9 cellular contexts compared by ENCODE assay signal in genomic region chr3:177263615-177264365, GRCh38.
DNase-seq lines count a peak whose midpoint lies in the region; ATAC-seq and TF ChIP-seq lines count a peak whose summit lies in the region.
"Had no signal": no experiment of that assay in that cellular context is flagged by ENCODE, and none has a peak within 500 bp of the region (broad histone marks: within the 10 kb centered on the region; RNA-seq: fewer than 3 reads in every experiment).

No MANE protein-coding gene starts in this region.

- intact Hi-C loops in Right ventricle myocardium inferior (cut with DNase I) (no loop called here), thyroid gland (cut with DNase I) (no loop called here)
- intact Hi-C loops in activated CD4-positive, alpha-beta memory T cell treated with anti-CD3 and anti-CD28 coated beads for 36 hours (cut with micrococcal nuclease) = no loop called here

- H3K9ac ChIP-seq in KMS-11 = no peak overlapping the region

- H2AFZ ChIP-seq in KMS-11 (ENCODE audit: low read depth) = 0 out of 2 replicates have a peak overlapping the region, but pooled peaks have one; percentile 0

- ATAC-seq in Right ventricle myocardium inferior = no peak
- ATAC-seq in GM21515 (IDR thresholded peaks at IDR 0.05; ENCODE audit: unreplicated experiment) = no peak

- no peaks in the 10 kb centered on the region for H3K4me1 Mint-ChIP-seq in activated CD4-positive, alpha-beta memory T cell treated with anti-CD3 and anti-CD28 coated beads for 36 hours (ENCODE audit: low read depth)

- no peaks in the 10 kb centered on the region for H3K9me3 Mint-ChIP-seq in activated CD4-positive, alpha-beta memory T cell treated with anti-CD3 and anti-CD28 coated beads for 36 hours

- no peak overlapping the region for H3K27ac Mint-ChIP-seq in activated CD4-positive, alpha-beta memory T cell treated with anti-CD3 and anti-CD28 coated beads for 36 hours

- no peaks in the 10 kb centered on the region for H3K36me3 Mint-ChIP-seq in activated CD4-positive, alpha-beta memory T cell treated with anti-CD3 and anti-CD28 coated beads for 36 hours

- peak overlapping the region; percentile 29; the same call in 1 of the 2 replicates for H3K4me2 ChIP-seq in KMS-11

- no peaks in the 10 kb centered on the region for H3K27me3 Mint-ChIP-seq in activated CD4-positive, alpha-beta memory T cell treated with anti-CD3 and anti-CD28 coated beads for 36 hours

- H3K4me3 ChIP-seq in cardiac muscle cell = no peak overlapping the region
- no peak overlapping the region for H3K4me3 ChIP-seq in KMS-11 (IDR thresholded peaks at IDR 0.05; ENCODE audit: insufficient read depth, low read depth, low read length)
- no peak overlapping the region for H3K4me3 ChIP-seq in thyroid gland (replicated peaks in 1 of 3)
- H3K4me3 ChIP-seq: colonic mucosa had no signal

- no peak overlapping the region for H3K4me3 Mint-ChIP-seq in activated CD4-positive, alpha-beta memory T cell treated with anti-CD3 and anti-CD28 coated beads for 36 hours

- H3K4me1 ChIP-seq in cardiac muscle cell (ENCODE audit: low read depth) (no peaks in the 10 kb centered on the region), KMS-11 (ENCODE audit: low read depth, poor library complexity, severe bottlenecking) (peaks cover 9% of the 10 kb centered on the region), thyroid gland (peaks cover 0 to 14% of the 10 kb centered on the region in 2 donors)
- H3K4me1 ChIP-seq: colonic mucosa had no signal

- DNase-seq in cardiac muscle cell (ENCODE audit: low read depth in 1 of 2, low spot score in 1 of 2) (peak in 1 of 2 donors; percentile 33), Right ventricle myocardium inferior (ENCODE audit: missing footprints) (no peak), dedifferentiated amniotic fluid mesenchymal stem cell (ENCODE audit: extremely low spot score) (peak; percentile 22), thyroid gland (no peak), H4 (ENCODE audit: low spot score) (no peak)
- no peak for DNase-seq in activated CD4-positive, alpha-beta memory T cell treated with anti-CD3 and anti-CD28 coated beads for 36 hours
- DNase-seq: colonic mucosa had no signal

- no peaks in the 10 kb centered on the region for H4K20me1 ChIP-seq in KMS-11 (ENCODE audit: insufficient read depth)

- CTCF ChIA-PET in activated CD4-positive, alpha-beta memory T cell treated with anti-CD3 and anti-CD28 coated beads for 36 hours (lab: Charles Lee) = no interaction called here

- TF ChIP-seq POLR2A in thyroid gland (IDR thresholded peaks at IDR 0.05) = no peak

- H3K79me2 ChIP-seq in KMS-11 (ENCODE audit: insufficient read depth, low read depth) = no peaks in the 10 kb centered on the region

- H3K9me3 ChIP-seq in cardiac muscle cell (ENCODE audit: low read depth) (no peaks in the 10 kb centered on the region), thyroid gland (no peaks in the 10 kb centered on the region)
- H3K9me3 ChIP-seq: colonic mucosa had no signal

- TF ChIP-seq CTCF in cardiac muscle cell (IDR thresholded peaks at IDR 0.05; ENCODE audit: low read depth, low read length) = no peak
- no peak for TF ChIP-seq CTCF in KMS-11 (conservative IDR thresholded peaks at IDR 0.05; ENCODE audit: low read depth, low read length)
- no peak for TF ChIP-seq CTCF in thyroid gland (IDR thresholded peaks at IDR 0.05)

- H3K27ac ChIP-seq in cardiac muscle cell (peak overlapping the region; percentile 55), KMS-11 (peak overlapping the region; percentile 9; the same call in 1 of the 2 replicates), thyroid gland (peak overlapping the region; percentile 25 to 42 (median 35))
- H3K27ac ChIP-seq: colonic mucosa had no signal

- H3K36me3 ChIP-seq in cardiac muscle cell (no peaks in the 10 kb centered on the region), KMS-11 (ENCODE audit: insufficient read depth) (no peaks in the 10 kb centered on the region), thyroid gland (no peaks in the 10 kb centered on the region)
- H3K36me3 ChIP-seq: colonic mucosa had no signal

- POLR2A ChIA-PET in activated CD4-positive, alpha-beta memory T cell treated with anti-CD3 and anti-CD28 coated beads for 36 hours (lab: Charles Lee) = no interaction called here

- WGBS in thyroid gland, 2 donors = 56 to 57% methylated on average over 8 of the region's 8 CpGs

- H3K27me3 ChIP-seq in cardiac muscle cell (no peaks in the 10 kb centered on the region), KMS-11 (ENCODE audit: insufficient read depth, low read depth) (no peaks in the 10 kb centered on the region), thyroid gland (no peaks in the 10 kb centered on the region)
- H3K27me3 ChIP-seq: colonic mucosa had no signal
